In genomic region chr4:1752284-1753041, GRCh38 we compare ENCODE assay signal across 1 cellular context.
TF ChIP-seq lines count a peak whose summit lies in the region.

No MANE protein-coding gene starts in this region.

TF ChIP-seq in SK-N-SH, 30 proteins besides CTCF, POLR2A, EP300 and RAD21 (continued from another document):
- no peak for TF ChIP-seq JUND (IDR thresholded peaks at IDR 0.05)
